8 cellular contexts compared by ENCODE assay signal in the genomic region with DNA sequence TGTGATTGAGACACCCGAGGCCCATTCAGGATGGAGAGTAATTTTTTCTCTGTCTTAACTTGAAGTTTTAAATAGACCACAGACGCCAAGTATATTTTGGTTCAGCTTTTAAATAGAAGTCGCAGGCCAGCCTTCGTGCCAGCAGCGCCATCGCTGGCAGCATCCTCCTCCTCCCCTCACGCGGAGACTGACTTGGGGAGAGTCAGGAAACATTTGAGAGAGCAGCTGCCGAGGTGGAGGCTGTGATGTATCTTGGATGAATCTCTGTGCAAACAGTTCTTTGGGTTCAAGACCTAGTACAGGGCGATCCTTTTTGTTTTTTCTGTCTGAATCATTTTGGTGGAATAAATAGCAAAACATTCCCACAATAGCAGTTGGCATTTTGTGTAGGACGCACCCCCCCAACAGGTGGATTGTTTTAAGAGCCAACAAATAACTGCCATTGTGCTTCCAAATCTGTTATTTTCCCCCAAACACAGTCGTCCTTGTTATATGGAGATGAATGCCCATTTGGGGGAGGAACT. TPM values are rescaled to one million over a fixed set of nuclear protein-coding genes. Genes with fewer than 3 reads are reported as not detected.
DNase-seq lines count a peak whose midpoint lies in the region; ATAC-seq and TF ChIP-seq lines count a peak whose summit lies in the region.

No MANE protein-coding gene starts in this region.

- peak overlapping the region; percentile 63 for H3K4me3 ChIP-seq in GM23338
- peak overlapping the region; percentile 43 to 78 (median 66) for H3K4me3 ChIP-seq in heart right ventricle
- H3K4me3 ChIP-seq in ovary, result peak overlapping the region; percentile 74

- H3K4me3 Mint-ChIP-seq in GM23338, result peak overlapping the region; percentile 84
- H3K4me3 Mint-ChIP-seq in activated naive CD8-positive, alpha-beta T cell treated with anti-CD3 and anti-CD28 coated beads, Interleukin-2, amount 10 ng/mL, durations not matched to agents 7 days and 5 days, result peak overlapping the region; percentile 92

- peaks cover 7% of the 10 kb centered on the region for H3K27me3 Mint-ChIP-seq in GM23338 (ENCODE audit: insufficient read depth, low read depth, poor library complexity)
- H3K27me3 Mint-ChIP-seq in activated naive CD8-positive, alpha-beta T cell treated with anti-CD3 and anti-CD28 coated beads, Interleukin-2, amount 10 ng/mL, durations not matched to agents 7 days and 5 days, result no peaks in the 10 kb centered on the region

- H2AFZ ChIP-seq in GM23338, result peak overlapping the region; percentile 66

- intact Hi-C loops in heart right ventricle (cut with DNase I), result loop anchor here (2.0 to 10.0 kb wide), 12 partner anchors 64 to 519 kb away; a partner anchor contains a TSS
- intact Hi-C loops in ovary (cut with DNase I), result loop anchor here in 2 of 4 donors (5.0 kb wide), 2 partner anchors 514 to 519 kb away; a partner anchor contains a TSS

- H4K20me1 ChIP-seq in GM23338 (replicated peaks; ENCODE audit: insufficient read depth), result no peaks in the 10 kb centered on the region

- peak overlapping the region; percentile 89 for H3K27ac ChIP-seq in GM23338 (ENCODE audit: low read depth)
- peak overlapping the region; percentile 68 to 90 (median 80) for H3K27ac ChIP-seq in heart right ventricle
- H3K27ac ChIP-seq in ovary, result peak overlapping the region; percentile 65 to 85

- peaks cover 25% of the 10 kb centered on the region for H3K4me1 Mint-ChIP-seq in GM23338
- peaks cover 16% of the 10 kb centered on the region for H3K4me1 Mint-ChIP-seq in activated naive CD8-positive, alpha-beta T cell treated with anti-CD3 and anti-CD28 coated beads, Interleukin-2, amount 10 ng/mL, durations not matched to agents 7 days and 5 days

- H3K36me3 Mint-ChIP-seq in GM23338 (ENCODE audit: low read depth), result no peaks in the 10 kb centered on the region; the same call in 2 of the 3 replicates
- peaks cover 5% of the 10 kb centered on the region for H3K36me3 Mint-ChIP-seq in activated naive CD8-positive, alpha-beta T cell treated with anti-CD3 and anti-CD28 coated beads, Interleukin-2, amount 10 ng/mL, durations not matched to agents 7 days and 5 days

- WGBS in heart right ventricle, 2 donors, result 2 to 5% methylated on average over 12 of the region's 12 CpGs
- WGBS in ovary, 3 donors, result 0 to 2% (median 1%) methylated on average over 12 of the region's 12 CpGs

- DNase-seq in AML-193 (lab: John Stamatoyannopoulos, UW) (peak; percentile 23 to 27), GM23338 (ENCODE audit: low spot score) (peak; percentile 66), RPMI8226 (peak; percentile 78), heart right ventricle (peak; percentile 37 to 44), ovary (peak in 2 of 5 donors; percentile 44 to 54), SIG-M5 treated with dmso at 0.1 percent for 504 hours (lab: John Stamatoyannopoulos, UW; ENCODE audit: unreplicated experiment) (no peak)
- DNase-seq in activated naive CD8-positive, alpha-beta T cell treated with anti-CD3 and anti-CD28 coated beads, Interleukin-2, amount 10 ng/mL, durations not matched to agents 7 days and 5 days, result peak; percentile 51

- H3K9me2 ChIP-seq in GM23338 (ENCODE audit: insufficient read depth), result no peaks in the 10 kb centered on the region

- H3K27me3 ChIP-seq in GM23338 (ENCODE audit: insufficient read depth) (no peaks in the 10 kb centered on the region), heart right ventricle (peaks cover 0 to 37% (median 0%) of the 10 kb centered on the region in 7 donors), ovary (no peaks in the 10 kb centered on the region)

- no peaks in the 10 kb centered on the region for H3K9me3 Mint-ChIP-seq in GM23338
- H3K9me3 Mint-ChIP-seq in activated naive CD8-positive, alpha-beta T cell treated with anti-CD3 and anti-CD28 coated beads, Interleukin-2, amount 10 ng/mL, durations not matched to agents 7 days and 5 days, result no peaks in the 10 kb centered on the region

- H3K36me3 ChIP-seq in GM23338 (ENCODE audit: insufficient read depth), result no peaks in the 10 kb centered on the region
- H3K36me3 ChIP-seq in heart right ventricle, result no peaks in the 10 kb centered on the region
- H3K36me3 ChIP-seq in ovary, result no peaks in the 10 kb centered on the region

- TF ChIP-seq CTCF in GM23338 (conservative IDR thresholded peaks at IDR 0.05; ENCODE audit: low read depth in 2 of 2) (peak; percentile 15 to 28; a peak in 3 of 4 replicates), heart right ventricle (IDR thresholded peaks at IDR 0.05) (peak in 4 of 9 donors; percentile 8 to 28 (median 16)), ovary (IDR thresholded peaks at IDR 0.05) (no peak)

- peaks cover 23% of the 10 kb centered on the region for H3K4me1 ChIP-seq in GM23338 (ENCODE audit: insufficient read depth)
- H3K4me1 ChIP-seq in heart right ventricle, result peaks cover 2 to 35% (median 19%) of the 10 kb centered on the region in 9 donors
- peaks cover 2% of the 10 kb centered on the region for H3K4me1 ChIP-seq in ovary (ENCODE audit: insufficient read depth)

- TF ChIP-seq EP300 in ovary (IDR thresholded peaks at IDR 0.05), result no peak

- TF ChIP-seq POLR2A in ovary (IDR thresholded peaks at IDR 0.05), result no peak

- POLR2A ChIA-PET in activated naive CD8-positive, alpha-beta T cell treated with anti-CD3 and anti-CD28 coated beads, Interleukin-2, amount 10 ng/mL, durations not matched to agents 7 days and 5 days (lab: Charles Lee), result interaction anchor here (0.7 to 2.2 kb wide), 12 partner anchors 62 to 885 kb away, joined by 3 to 8 read pairs (median 4); a partner anchor contains a TSS

- no peaks in the 10 kb centered on the region for H3K9me3 ChIP-seq in heart right ventricle
- H3K9me3 ChIP-seq in ovary, result no peaks in the 10 kb centered on the region

- no peaks in the 10 kb centered on the region for H3F3A ChIP-seq in GM23338 (replicated peaks; ENCODE audit: low read depth)

- H3K79me2 ChIP-seq in GM23338 (replicated peaks; ENCODE audit: insufficient read depth), result no peaks in the 10 kb centered on the region

- H3K4me2 ChIP-seq in GM23338, result peak overlapping the region; percentile 81

- peak overlapping the region; percentile 87 for H3K27ac Mint-ChIP-seq in GM23338
- H3K27ac Mint-ChIP-seq in activated naive CD8-positive, alpha-beta T cell treated with anti-CD3 and anti-CD28 coated beads, Interleukin-2, amount 10 ng/mL, durations not matched to agents 7 days and 5 days, result peak overlapping the region; percentile 88

- ATAC-seq in GM23338, result peak; percentile 52
- ATAC-seq in activated naive CD8-positive, alpha-beta T cell treated with anti-CD3 and anti-CD28 coated beads, Interleukin-2, amount 10 ng/mL, durations not matched to agents 7 days and 5 days (ENCODE audit: low read depth), result peak; percentile 23
- peak; percentile 10 to 76 (median 62) for ATAC-seq in heart right ventricle
- ATAC-seq in GM21390 (IDR thresholded peaks at IDR 0.05; ENCODE audit: unreplicated experiment), result no peak

TF ChIP-seq in GM23338, 12 proteins besides CTCF, POLR2A, EP300 and RAD21 (continues in another document):
- TF ChIP-seq EZH2phosphoT487 (IDR thresholded peaks at IDR 0.05; ENCODE audit: unreplicated experiment), result no peak
- TF ChIP-seq NANOG (IDR thresholded peaks at IDR 0.05; ENCODE audit: borderline replicate concordance), result no peak
- TF ChIP-seq CREB1 (CRISPR knock-in tag; IDR thresholded peaks at IDR 0.05; ENCODE audit: low read depth), result no peak
- no peak for TF ChIP-seq POLR2AphosphoS5 (IDR thresholded peaks at IDR 0.05; ENCODE audit: low read depth)
- no peak for TF ChIP-seq EZH2 (IDR thresholded peaks at IDR 0.05; ENCODE audit: low read depth, unreplicated experiment)
- no peak for TF ChIP-seq JUNB (IDR thresholded peaks at IDR 0.05; ENCODE audit: unreplicated experiment)
- TF ChIP-seq ZNF114 (CRISPR knock-in tag; IDR thresholded peaks at IDR 0.05), result no peak
- TF ChIP-seq, protein P1, sequence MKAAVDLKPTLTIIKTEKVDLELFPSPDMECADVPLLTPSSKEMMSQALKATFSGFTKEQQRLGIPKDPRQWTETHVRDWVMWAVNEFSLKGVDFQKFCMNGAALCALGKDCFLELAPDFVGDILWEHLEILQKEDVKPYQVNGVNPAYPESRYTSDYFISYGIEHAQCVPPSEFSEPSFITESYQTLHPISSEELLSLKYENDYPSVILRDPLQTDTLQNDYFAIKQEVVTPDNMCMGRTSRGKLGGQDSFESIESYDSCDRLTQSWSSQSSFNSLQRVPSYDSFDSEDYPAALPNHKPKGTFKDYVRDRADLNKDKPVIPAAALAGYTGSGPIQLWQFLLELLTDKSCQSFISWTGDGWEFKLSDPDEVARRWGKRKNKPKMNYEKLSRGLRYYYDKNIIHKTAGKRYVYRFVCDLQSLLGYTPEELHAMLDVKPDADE (IDR thresholded peaks at IDR 0.05), result no peak

RNA-seq across cellular contexts. Expression of a gene that starts 0.9 kb away (rescaled TPM):
- 5.0 and 8.0 TPM in 2 replicates for total RNA-seq in GM23338 (2014; rRNA removed; shearing (Covaris generic))
- polyA plus RNA-seq in GM23338 (2016; fragmentation: Nextera tagmentation; extraction: Ambion mirVana) (13.2 and 18.5 TPM in 2 replicates), heart right ventricle (under 1 TPM; 0.12 to 0.15 TPM), ovary (1 to 10 TPM in 1 of 2 donors, under 1 TPM in 1; 0.82 to 2.1 TPM)
- total RNA-seq in activated naive CD8-positive, alpha-beta T cell treated with anti-CD3 and anti-CD28 coated beads, Interleukin-2, amount 10 ng/mL, durations not matched to agents 7 days and 5 days, result 10 to 100 TPM in 1 of 2 experiments, 1 to 10 TPM in 1; 8.3 to 13.2 TPM
- total RNA-seq in heart right ventricle (1 to 10 TPM in 8 of 10 donors, under 1 TPM in 2; 0.40 to 3.2 (median 1.4) TPM), ovary (10 to 100 TPM in 1 of 7 donors, 1 to 10 TPM in 5, under 1 TPM in 1; 0.95 to 12.2 (median 2.1) TPM)

Comparison
In these comparisons a context has a peak if more than half of its experiments do, and no peak if none do; other contexts are left out.
1. CTCF ChIP-seq: peak in GM23338 (2 of 2); none in ovary (0 of 3).
2. Peak in every context shown above with its lines, with median percentiles within 50 percentile points of each other: H3K27ac ChIP-seq and H3K4me3 ChIP-seq.